Comparison of ENCODE assay signal across 7 cellular contexts in genomic region chr10:114544045-114544659, GRCh38.
DNase-seq lines count a peak whose midpoint lies in the region; ATAC-seq and TF ChIP-seq lines count a peak whose summit lies in the region.

No MANE protein-coding gene starts in this region.

- no peaks in the 10 kb centered on the region for H3K27me3 ChIP-seq in mucosa of rectum (ENCODE audit: control insufficient read depth in 2 of 2, insufficient read depth in 2 of 2, low read length in 2 of 2)

- H3K36me3 ChIP-seq in mucosa of rectum (ENCODE audit: control insufficient read depth in 2 of 2, insufficient read depth in 2 of 2, low read length in 2 of 2): peaks cover 0 to 9% of the 10 kb centered on the region in 2 donors

- intact Hi-C loops in activated CD8-positive, alpha-beta T cell treated with anti-CD3 and anti-CD28 coated beads for 36 hours (cut with micrococcal nuclease): loop anchor here (5.0 to 10.0 kb wide), 3 partner anchors 52 to 381 kb away; partner anchors contain the start of genes CCDC186 and TDRD1

- H3K4me3 Mint-ChIP-seq in activated CD8-positive, alpha-beta T cell treated with anti-CD3 and anti-CD28 coated beads for 36 hours: peak overlapping the region; percentile 77

- no peaks in the 10 kb centered on the region for H3K9me3 ChIP-seq in mucosa of rectum (ENCODE audit: control insufficient read depth in 2 of 2, low read length in 2 of 2)

- peaks cover 2% of the 10 kb centered on the region for H3K36me3 Mint-ChIP-seq in activated CD8-positive, alpha-beta T cell treated with anti-CD3 and anti-CD28 coated beads for 36 hours (ENCODE audit: low read depth)

- no peak for TF ChIP-seq CTCF in activated CD8-positive, alpha-beta T cell treated with anti-CD3 and anti-CD28 coated beads for 36 hours (IDR thresholded peaks at IDR 0.05)

- POLR2A ChIA-PET in activated CD8-positive, alpha-beta T cell treated with anti-CD3 and anti-CD28 coated beads for 36 hours (lab: Charles Lee): interaction anchor here (0.9 to 11.1 kb wide), 8 partner anchors 13 to 583 kb away, joined by 3 to 251 read pairs (median 4); no protein-coding TSS in a partner anchor

- peak overlapping the region; percentile 94 for H3K27ac Mint-ChIP-seq in activated CD8-positive, alpha-beta T cell treated with anti-CD3 and anti-CD28 coated beads for 36 hours

- no peaks in the 10 kb centered on the region for H3K27me3 Mint-ChIP-seq in activated CD8-positive, alpha-beta T cell treated with anti-CD3 and anti-CD28 coated beads for 36 hours

- H3K9me3 Mint-ChIP-seq in activated CD8-positive, alpha-beta T cell treated with anti-CD3 and anti-CD28 coated beads for 36 hours: no peaks in the 10 kb centered on the region

- H3K4me1 Mint-ChIP-seq in activated CD8-positive, alpha-beta T cell treated with anti-CD3 and anti-CD28 coated beads for 36 hours (ENCODE audit: low read depth): peaks cover 84% of the 10 kb centered on the region

- DNase-seq in activated CD8-positive, alpha-beta T cell treated with anti-CD3 and anti-CD28 coated beads for 36 hours: peak; percentile 89
- DNase-seq in NCI-H1694 (lab: John Stamatoyannopoulos, UW) (no peak), NOMO-1 treated with DMSO at 0.1 percent for 48 hours (lab: John Stamatoyannopoulos, UW; ENCODE audit: unreplicated experiment) (no peak), NOMO-1 treated with dmso at 0.1 percent for 144 hours (lab: John Stamatoyannopoulos, UW; ENCODE audit: unreplicated experiment) (no peak)

- CTCF ChIA-PET in activated CD8-positive, alpha-beta T cell treated with anti-CD3 and anti-CD28 coated beads for 36 hours (lab: Charles Lee): interaction anchor here (0.8 to 21.0 kb wide), 8 partner anchors 13 to 240 kb away, joined by 3 to 252 read pairs (median 14); no protein-coding TSS in a partner anchor

- peaks cover 19 to 31% of the 10 kb centered on the region in 2 donors for H3K4me1 ChIP-seq in mucosa of rectum (ENCODE audit: control insufficient read depth in 2 of 2, insufficient read depth in 2 of 2, low read length in 2 of 2)

- peak overlapping the region in 1 of 2 donors; percentile 25 for H3K9ac ChIP-seq in mucosa of rectum (ENCODE audit: low read depth in 1 of 2, low read length in 2 of 2)

- ATAC-seq in GM19463 (IDR thresholded peaks at IDR 0.05; ENCODE audit: unreplicated experiment): peak; percentile 90
- peak; percentile 97 for ATAC-seq in HG03469 (IDR thresholded peaks at IDR 0.05; ENCODE audit: unreplicated experiment)
- ATAC-seq in activated CD8-positive, alpha-beta T cell treated with anti-CD3 and anti-CD28 coated beads for 36 hours: peak; percentile 51

- peak overlapping the region; percentile 49 to 71 for H3K27ac ChIP-seq in mucosa of rectum (ENCODE audit: low read depth in 2 of 2, low read length in 2 of 2)

- no peak overlapping the region for H3K4me3 ChIP-seq in mucosa of rectum (ENCODE audit: low read length in 2 of 2)
